Comparison of ENCODE assay signal across 8 cellular contexts in the genomic region with DNA sequence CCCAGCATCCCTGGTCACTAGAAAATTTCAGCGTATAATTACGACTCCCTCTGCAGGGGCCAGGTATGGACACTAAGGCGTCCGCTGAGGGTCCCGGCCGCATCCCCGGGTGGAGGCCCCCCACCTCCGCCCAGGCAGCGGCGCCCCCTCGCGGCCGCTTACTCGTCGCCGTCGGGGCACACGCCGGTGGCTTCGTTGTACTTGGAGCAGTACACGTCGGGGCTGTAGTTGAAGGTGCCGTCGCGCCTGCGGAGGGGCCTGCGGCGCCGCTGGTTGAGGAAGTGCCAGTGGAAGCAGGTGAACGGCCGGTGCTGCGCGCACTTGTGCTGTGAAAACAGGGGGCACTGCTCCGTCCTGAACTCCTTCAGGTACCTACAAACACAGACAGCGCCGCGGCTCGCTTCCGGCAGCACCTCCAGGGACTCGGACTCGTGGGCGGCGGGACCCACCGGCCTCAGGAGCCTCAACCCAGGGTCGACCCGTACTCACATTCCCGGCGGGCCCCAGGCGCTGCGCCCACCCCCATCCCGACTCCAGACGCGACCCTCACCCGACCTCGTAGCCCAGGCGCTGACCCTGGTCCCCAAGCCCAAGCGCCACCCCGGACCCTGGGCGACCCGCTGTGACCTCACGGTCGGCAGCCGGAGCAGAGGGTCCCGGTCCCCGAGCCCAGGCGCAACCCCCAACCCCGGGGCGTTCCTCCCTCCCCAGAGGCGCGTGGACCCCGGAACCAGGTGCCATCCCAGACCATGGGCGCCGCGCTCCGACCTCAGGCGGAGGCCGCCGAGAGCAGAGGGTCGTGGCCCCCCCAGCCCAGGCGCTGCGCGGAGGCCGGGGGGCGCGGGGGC. TPM values are rescaled to one million over a fixed set of nuclear protein-coding genes. Genes with fewer than 3 reads are reported as not detected.
DNase-seq lines count a peak whose midpoint lies in the region; ATAC-seq, FAIRE-seq and TF ChIP-seq lines count a peak whose summit lies in the region.

No MANE protein-coding gene starts in this region.

- H4K20me1 ChIP-seq in K562 (replicated peaks; ENCODE audit: control insufficient read depth, insufficient read depth, low read length): no peaks in the 10 kb centered on the region

- peak overlapping the region; percentile 84 for H3K4me3 ChIP-seq in K562

- FAIRE-seq in K562 (lab: Jason Lieb, UNC): no peak

- peak; percentile 50 to 63 for TF ChIP-seq RAD21 in K562 (CRISPR knock-in tag; conservative IDR thresholded peaks at IDR 0.05 in 1 of 2, IDR thresholded peaks at IDR 0.05 in 1 of 2)

- CTCF ChIA-PET in K562 (lab: Yijun Ruan, JAX; ENCODE audit: low intra/inter-chr PET ratio): interaction anchor here (0.5 kb wide), 1 partner anchor 291 kb away, joined by 3 read pairs; no protein-coding TSS in a partner anchor

- H3K9me1 ChIP-seq in K562 (ENCODE audit: control insufficient read depth, insufficient read depth, low read length): no peaks in the 10 kb centered on the region

- peak; percentile 72 to 85 (median 83) for TF ChIP-seq CTCF in K562 (IDR thresholded peaks at IDR 0.05 in 2 of 3, conservative IDR thresholded peaks at IDR 0.05 in 1 of 3; ENCODE audit: insufficient read depth in 2 of 3, low read depth in 1 of 3, low read length in 3 of 3)

- H3K9me3 ChIP-seq in KOPT-K1 (ENCODE audit: insufficient read depth, low read length, poor library complexity, severe bottlenecking): no peaks in the 10 kb centered on the region
- H3K9me3 ChIP-seq in K562 (replicated peaks; ENCODE audit: control insufficient read depth, insufficient read depth, low read depth, low read length): no peaks in the 10 kb centered on the region

- DNase-seq in AML-193 (lab: John Stamatoyannopoulos, UW) (peak; percentile 37 to 48), T-helper 9 cell (peak; percentile 51), K562 (ENCODE audit: extremely low read depth in 1 of 4, low spot score in 3 of 4) (peak; percentile 75 to 80 (median 78)), iPS-NIHi7 (ENCODE audit: extremely low spot score) (peak; percentile 79), OCI-M2 (lab: John Stamatoyannopoulos, UW; ENCODE audit: unreplicated experiment) (no peak)
- DNase-seq in stimulated activated CD4-positive, alpha-beta T cell treated with anti-CD3 and anti-CD28 coated beads, Interleukin-15, amount 100 ng/mL, for 24 hours: peak; percentile 74

- ATAC-seq in GM19035 (IDR thresholded peaks at IDR 0.05; ENCODE audit: unreplicated experiment): peak; percentile 42
- ATAC-seq in K562: peak; percentile 80

- H3K27me3 ChIP-seq in K562 (ENCODE audit: control insufficient read depth in 2 of 2, insufficient read depth in 2 of 2, low read length in 2 of 2): no peaks in the 10 kb centered on the region

- H3K27ac ChIP-seq in KOPT-K1 (ENCODE audit: low read depth, low read length, poor library complexity, severe bottlenecking): peak overlapping the region; percentile 78
- peak overlapping the region; percentile 90 for H3K27ac ChIP-seq in K562 (ENCODE audit: extremely low read depth, low read depth, low read length)

- TF ChIP-seq EP300 in K562 (IDR thresholded peaks at IDR 0.05; ENCODE audit: low read length): no peak

- WGBS in K562 (ENCODE audit: insufficient coverage, low coverage, missing lambda C conversion rate): 7% methylated on average over 59 of the region's 85 CpGs

- BruUV-seq in K562 (replicated peaks; lab: Mats Ljungman, UMichigan): no TSS peak

- intact Hi-C loops in K562 (cut with micrococcal nuclease): loop anchor here (1.0 kb wide), 1 partner anchor 51 kb away; no protein-coding TSS in a partner anchor

- peak overlapping the region; percentile 87 to 92; a peak in 3 of 4 replicates for H3K9ac ChIP-seq in K562 (ENCODE audit: insufficient read depth in 1 of 2, low read depth in 2 of 2, low read length in 2 of 2)

- H3K36me3 ChIP-seq in KOPT-K1 (ENCODE audit: insufficient read depth, low read length) (peaks cover 18% of the 10 kb centered on the region; the same call in 1 of the 2 replicates), K562 (ENCODE audit: control insufficient read depth, insufficient read depth, low read length) (peaks cover 14% of the 10 kb centered on the region; the same call in 1 of the 3 replicates)

- H3K4me2 ChIP-seq in K562 (ENCODE audit: insufficient read depth, low read length): peak overlapping the region; percentile 84

- peak overlapping the region; percentile 86 for H2AFZ ChIP-seq in K562 (ENCODE audit: low read depth, low read length)

- peaks cover 25% of the 10 kb centered on the region for H3K79me2 ChIP-seq in K562 (ENCODE audit: control insufficient read depth, insufficient read depth, low read length)

- POLR2A ChIA-PET in K562 (lab: Yijun Ruan, JAX): no interaction called here

- in situ Hi-C loops in K562 (cut with MboI): no loop called here

- H3K4me1 ChIP-seq in K562 (replicated peaks in 1 of 2; ENCODE audit: control insufficient read depth in 2 of 2, insufficient read depth in 2 of 2, low read length in 2 of 2): peaks cover 14 to 35% of the 10 kb centered on the region in 2 experiments; a peak in 4 of 5 replicates

- TF ChIP-seq POLR2A in K562 (conservative IDR thresholded peaks at IDR 0.05): no peak

RNA-seq across cellular contexts. Expression of a gene that starts 0.6 kb away (rescaled TPM):
- total RNA-seq in K562 (2011; cell fraction: chromatin; rRNA removed; ENCODE audit: low replicate concordance): 87.2 and 161 TPM in 2 replicates
- total RNA-seq in K562 (2011; cell fraction: nucleolus; rRNA removed): 91.9 and 116 TPM in 2 replicates
- 69.6 and 98.9 TPM in 2 replicates for total RNA-seq in K562 (2011; cell fraction: nucleoplasm; rRNA removed)
- 17.2 and 17.6 TPM in 2 replicates for total RNA-seq in K562 (2014; rRNA removed)
- total RNA-seq in K562 (2014; rRNA removed; fragmentation: Illumina TruSeq; extraction: Trizol): 4.2 and 4.4 TPM in 2 replicates
- total RNA-seq in K562 (2015; rRNA removed; fragmentation: Illumina TruSeq; extraction: Trizol): 5.1 and 12.1 TPM in 2 replicates
- total RNA-seq in K562 (2021): 22.3 and 30.2 TPM in 2 replicates
- 19.0 and 26.5 TPM in 2 replicates for polyA plus RNA-seq in K562 (2011; rRNA removed)
- polyA plus RNA-seq in K562 (2011; cell fraction: cytosol; rRNA removed): 17.4 and 36.7 TPM in 2 replicates
- polyA plus RNA-seq in K562 (2011; cell fraction: nucleus; rRNA removed): 121 and 141 TPM in 2 replicates
- 11.5 and 25.8 TPM in 2 replicates for polyA plus RNA-seq in K562 (2012)
- 3.3 and 18.5 TPM in 2 replicates for polyA plus RNA-seq in K562 (2014; fragmentation: Illumina TruSeq; extraction: Trizol)
- polyA plus RNA-seq in K562 (2014; fragmentation: Nextera tagmentation; extraction: Ambion mirVana): under 1 TPM; 0.37 to 0.48 TPM
- 17.5 and 22.1 TPM in 2 replicates for polyA plus RNA-seq in K562 (2014; rRNA removed)
- polyA minus RNA-seq in K562 (2011; rRNA and poly(A)+ RNA removed): 3.1 and 3.6 TPM in 2 replicates
- 23.1 and 27.5 TPM in 2 replicates for polyA minus RNA-seq in K562 (2011; cell fraction: cytosol; rRNA and poly(A)+ RNA removed)
- polyA minus RNA-seq in K562 (2011; cell fraction: nucleus; rRNA and poly(A)+ RNA removed): 25.4 and 28.3 TPM in 2 replicates

RNA-seq across cellular contexts. Expression of a gene that starts 6.6 kb away (rescaled TPM):
- total RNA-seq in K562 (2011; cell fraction: chromatin; rRNA removed; ENCODE audit: low replicate concordance): 18.2 and 43.0 TPM in 2 replicates
- total RNA-seq in K562 (2011; cell fraction: nucleolus; rRNA removed): 45.9 and 52.7 TPM in 2 replicates
- total RNA-seq in K562 (2011; cell fraction: nucleoplasm; rRNA removed): 35.9 and 40.4 TPM in 2 replicates
- total RNA-seq in K562 (2014; rRNA removed) (48.7 and 49.7 TPM in 2 replicates), K562 (2014; rRNA removed; fragmentation: Illumina TruSeq; extraction: Trizol) (12.3 and 15.4 TPM in 2 replicates), K562 (2015; rRNA removed; fragmentation: Illumina TruSeq; extraction: Trizol) (34.4 and 35.6 TPM in 2 replicates), K562 (2021) (31.9 and 35.3 TPM in 2 replicates)
- polyA plus RNA-seq in K562 (2011; rRNA removed) (46.1 and 47.0 TPM in 2 replicates), K562 (2014; fragmentation: Illumina TruSeq; extraction: Trizol) (20.5 and 37.8 TPM in 2 replicates), K562 (2014; fragmentation: Nextera tagmentation; extraction: Ambion mirVana) (1 to 10 TPM; 1.3 to 3.9 TPM), K562 (2014; rRNA removed) (43.9 and 50.0 TPM in 2 replicates)
- 52.6 and 64.3 TPM in 2 replicates for polyA plus RNA-seq in K562 (2011; cell fraction: cytosol; rRNA removed)
- polyA plus RNA-seq in K562 (2011; cell fraction: nucleus; rRNA removed): 44.3 and 47.3 TPM in 2 replicates
- polyA plus RNA-seq in K562 (2012): 16.8 and 31.2 TPM in 2 replicates
- 10.9 and 12.0 TPM in 2 replicates for polyA minus RNA-seq in K562 (2011; rRNA and poly(A)+ RNA removed)
- 8.9 and 11.7 TPM in 2 replicates for polyA minus RNA-seq in K562 (2011; cell fraction: cytosol; rRNA and poly(A)+ RNA removed)
- polyA minus RNA-seq in K562 (2011; cell fraction: nucleus; rRNA and poly(A)+ RNA removed): 9.6 and 14.0 TPM in 2 replicates

RNA-seq across cellular contexts. Expression of a gene that starts 17.0 kb away (rescaled TPM):
- not detected in 2 replicates for total RNA-seq in K562 (2011; cell fraction: chromatin; rRNA removed; ENCODE audit: low replicate concordance)
- total RNA-seq in K562 (2011; cell fraction: nucleolus; rRNA removed): not detected in 2 replicates
- total RNA-seq in K562 (2011; cell fraction: nucleoplasm; rRNA removed): not detected in 2 replicates
- total RNA-seq in K562 (2014; rRNA removed) (not detected in 2 replicates), K562 (2014; rRNA removed; fragmentation: Illumina TruSeq; extraction: Trizol) (not detected in 2 replicates), K562 (2015; rRNA removed; fragmentation: Illumina TruSeq; extraction: Trizol) (not detected in 2 replicates), K562 (2021) (not detected in 2 replicates)
- polyA plus RNA-seq in K562 (2011; rRNA removed) (not detected in 2 replicates), K562 (2014; fragmentation: Illumina TruSeq; extraction: Trizol) (not detected in 2 replicates), K562 (2014; fragmentation: Nextera tagmentation; extraction: Ambion mirVana) (not detected), K562 (2014; rRNA removed) (not detected in 2 replicates)
- polyA plus RNA-seq in K562 (2011; cell fraction: cytosol; rRNA removed): not detected in 2 replicates
- polyA plus RNA-seq in K562 (2011; cell fraction: nucleus; rRNA removed): not detected in 2 replicates
- polyA plus RNA-seq in K562 (2012): not detected in 2 replicates
- polyA minus RNA-seq in K562 (2011; rRNA and poly(A)+ RNA removed): not detected in 2 replicates
- not detected in 2 replicates for polyA minus RNA-seq in K562 (2011; cell fraction: cytosol; rRNA and poly(A)+ RNA removed)
- polyA minus RNA-seq in K562 (2011; cell fraction: nucleus; rRNA and poly(A)+ RNA removed): not detected in 2 replicates

RNA-seq across cellular contexts. Expression of a gene that starts 30.4 kb away (rescaled TPM):
- 1.2 and 4.8 TPM in 2 replicates for total RNA-seq in K562 (2011; cell fraction: chromatin; rRNA removed; ENCODE audit: low replicate concordance)
- total RNA-seq in K562 (2011; cell fraction: nucleolus; rRNA removed): 2.5 and 3.0 TPM in 2 replicates
- 1.5 and 2.7 TPM in 2 replicates for total RNA-seq in K562 (2011; cell fraction: nucleoplasm; rRNA removed)
- total RNA-seq in K562 (2014; rRNA removed): 0.04 TPM in 1 of 2 replicates, not detected in the other
- not detected in 2 replicates for total RNA-seq in K562 (2014; rRNA removed; fragmentation: Illumina TruSeq; extraction: Trizol)
- 0.18 TPM in 1 of 2 replicates, not detected in the other for total RNA-seq in K562 (2015; rRNA removed; fragmentation: Illumina TruSeq; extraction: Trizol)
- 0.22 and 0.42 TPM in 2 replicates for total RNA-seq in K562 (2021)
- polyA plus RNA-seq in K562 (2011; rRNA removed): 0.15 and 0.19 TPM in 2 replicates
- 0.04 TPM in 1 of 2 replicates, not detected in the other for polyA plus RNA-seq in K562 (2011; cell fraction: cytosol; rRNA removed)
- polyA plus RNA-seq in K562 (2011; cell fraction: nucleus; rRNA removed): 1.1 and 2.4 TPM in 2 replicates
- 0.39 and 4.2 TPM in 2 replicates for polyA plus RNA-seq in K562 (2012)
- not detected in 2 replicates for polyA plus RNA-seq in K562 (2014; fragmentation: Illumina TruSeq; extraction: Trizol)
- not detected for polyA plus RNA-seq in K562 (2014; fragmentation: Nextera tagmentation; extraction: Ambion mirVana)
- 0.03 and 1.4 TPM in 2 replicates for polyA plus RNA-seq in K562 (2014; rRNA removed)
- polyA minus RNA-seq in K562 (2011; rRNA and poly(A)+ RNA removed): not detected in 2 replicates
- not detected in 2 replicates for polyA minus RNA-seq in K562 (2011; cell fraction: cytosol; rRNA and poly(A)+ RNA removed)
- polyA minus RNA-seq in K562 (2011; cell fraction: nucleus; rRNA and poly(A)+ RNA removed): 0.33 and 0.54 TPM in 2 replicates
